In genomic region chr2:45469314-45470099, GRCh38 we compare ENCODE assay signal across 10 cellular contexts.
DNase-seq lines count a peak whose midpoint lies in the region; ATAC-seq lines count a peak whose summit lies in the region.
"Had no signal": no experiment of that assay in that cellular context is flagged by ENCODE, and none has a peak within 500 bp of the region (broad histone marks: within the 10 kb centered on the region; RNA-seq: fewer than 3 reads in every experiment).

No MANE protein-coding gene starts in this region.

- no peaks in the 10 kb centered on the region for H3K9me3 Mint-ChIP-seq in stimulated activated naive B cell treated with anti-CD40 and anti-IgM and Interleukin-4, amounts not matched to agents 10 μg/mL and 1 μg/mL and 100 μg/mL, for 72 hours

- no peak overlapping the region for H3K4me3 Mint-ChIP-seq in stimulated activated naive B cell treated with anti-CD40 and anti-IgM and Interleukin-4, amounts not matched to agents 10 μg/mL and 1 μg/mL and 100 μg/mL, for 72 hours

- peak; percentile 61 for ATAC-seq in GM18870 (IDR thresholded peaks at IDR 0.05; ENCODE audit: unreplicated experiment)
- peak; percentile 55 for ATAC-seq in HG03565 (IDR thresholded peaks at IDR 0.05; ENCODE audit: unreplicated experiment)
- ATAC-seq in stimulated activated naive B cell treated with anti-CD40 and anti-IgM and Interleukin-4, amounts not matched to agents 10 μg/mL and 1 μg/mL and 100 μg/mL, for 72 hours (replicated peaks): no peak

- H3K36me3 Mint-ChIP-seq in stimulated activated naive B cell treated with anti-CD40 and anti-IgM and Interleukin-4, amounts not matched to agents 10 μg/mL and 1 μg/mL and 100 μg/mL, for 72 hours: peaks cover 15 to 16% of the 10 kb centered on the region in 2 donors

- no peaks in the 10 kb centered on the region for H3K4me1 Mint-ChIP-seq in stimulated activated naive B cell treated with anti-CD40 and anti-IgM and Interleukin-4, amounts not matched to agents 10 μg/mL and 1 μg/mL and 100 μg/mL, for 72 hours

- H3K27ac Mint-ChIP-seq in stimulated activated naive B cell treated with anti-CD40 and anti-IgM and Interleukin-4, amounts not matched to agents 10 μg/mL and 1 μg/mL and 100 μg/mL, for 72 hours: no peak overlapping the region

- H3K27me3 Mint-ChIP-seq in stimulated activated naive B cell treated with anti-CD40 and anti-IgM and Interleukin-4, amounts not matched to agents 10 μg/mL and 1 μg/mL and 100 μg/mL, for 72 hours: no peaks in the 10 kb centered on the region

- DNase-seq in amniotic epithelial cell (ENCODE audit: low read depth): peak; percentile 11
- peak; percentile 3 for DNase-seq in medulla oblongata (ENCODE audit: extremely low spot score)
- no peak for DNase-seq in activated naive CD4-positive, alpha-beta T cell treated with Interleukin-2 at 50 U/mL for 16 hours
- no peak for DNase-seq in foreskin melanocyte
- no peak for DNase-seq in stimulated activated naive B cell treated with anti-CD40 and anti-IgM and Interleukin-4, amounts not matched to agents 10 μg/mL and 1 μg/mL and 100 μg/mL, for 72 hours
- DNase-seq in NCI-H524 treated with DMSO at 0.1 percent for 48 hours (lab: John Stamatoyannopoulos, UW): no peak
- DNase-seq: activated CD8-positive, alpha-beta memory T cell treated with anti-CD3 and anti-CD28 coated beads for 24 hours; SIG-M5 had no signal

Comparison
In these comparisons a context has a peak if more than half of its experiments do, and no peak if none do; other contexts are left out.
1. ATAC-seq: peak in GM18870 (single experiment) and HG03565 (single experiment); none in stimulated activated naive B cell treated with anti-CD40 and anti-IgM and Interleukin-4, amounts not matched to agents 10 μg/mL and 1 μg/mL and 100 μg/mL, for 72 hours (0 of 2).
2. DNase-seq: peak in amniotic epithelial cell (single experiment) and medulla oblongata (single experiment); none in activated naive CD4-positive, alpha-beta T cell treated with Interleukin-2 at 50 U/mL for 16 hours (single experiment), foreskin melanocyte (single experiment), stimulated activated naive B cell treated with anti-CD40 and anti-IgM and Interleukin-4, amounts not matched to agents 10 μg/mL and 1 μg/mL and 100 μg/mL, for 72 hours (single experiment) and NCI-H524 treated with DMSO at 0.1 percent for 48 hours (single experiment).